In the genomic region with DNA sequence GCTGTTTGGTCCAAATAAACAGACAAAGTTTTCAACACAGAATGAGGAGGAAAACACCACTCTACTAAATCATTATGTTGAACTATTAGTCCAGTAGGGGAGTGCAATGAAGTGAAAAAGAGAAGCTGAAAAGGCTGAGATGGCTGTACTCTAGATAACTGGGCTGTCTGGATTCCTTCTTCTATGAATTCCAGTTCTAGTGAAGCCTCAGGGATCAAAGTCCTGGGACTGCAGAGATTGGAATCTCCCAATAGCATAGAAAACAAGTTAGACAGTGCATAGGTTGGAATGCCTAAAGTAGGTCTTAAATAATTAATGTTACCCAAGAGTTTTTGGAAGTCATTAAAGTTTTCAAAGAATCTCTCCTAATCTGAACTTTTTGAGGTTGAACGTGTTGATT, we compare ENCODE assay signal across 29 cellular contexts.
"Had no signal": no experiment of that assay in that cellular context is flagged by ENCODE, and none has a peak within 500 bp of the region (broad histone marks: within the 10 kb centered on the region; RNA-seq: fewer than 3 reads in every experiment).

No MANE protein-coding gene starts in this region.

- H3K4me3 Mint-ChIP-seq: dendritic cell treated with granulocyte-macrophage colony-stimulating factor and Interleukin-4, amounts not matched to agents 40 ng/mL and 50 ng/mL, for 4 days; effector memory CD8-positive, alpha-beta T cell; endodermal cell had no signal

- DNase-seq: colonic mucosa; cortex of kidney; dermis blood vessel endothelial cell; dorsolateral prefrontal cortex; effector CD4-positive, alpha-beta T cell; effector CD8-positive, alpha-beta T cell; effector memory CD4-positive, alpha-beta T cell; effector memory CD8-positive, alpha-beta T cell; endodermal cell; erythroblast; esophagus squamous epithelium; foreskin fibroblast; foreskin keratinocyte; foreskin melanocyte; gastrocnemius medialis; glutamatergic neuron; head of caudate nucleus; heart left ventricle; heart right ventricle had no signal

- ATAC-seq: effector memory CD8-positive, alpha-beta T cell; esophagus mucosa; foreskin keratinocyte; gastrocnemius medialis; gastroesophageal sphincter; heart left ventricle; heart right ventricle had no signal

- FAIRE-seq: colon, endometrium, endothelial cell of umbilical vein, frontal cortex had no signal

- H3K36me3 ChIP-seq: colonic mucosa, esophagus muscularis mucosa, esophagus squamous epithelium, gastrocnemius medialis, gastroesophageal sphincter, heart left ventricle, heart right ventricle had no signal

- H3K4me3 ChIP-seq: colonic mucosa, coronary artery, dorsolateral prefrontal cortex, esophagus muscularis mucosa, esophagus squamous epithelium, gastrocnemius medialis, gastroesophageal sphincter, heart left ventricle, heart right ventricle had no signal

- H3K27ac Mint-ChIP-seq: dendritic cell treated with granulocyte-macrophage colony-stimulating factor and Interleukin-4, amounts not matched to agents 40 ng/mL and 50 ng/mL, for 4 days; effector memory CD8-positive, alpha-beta T cell; endodermal cell had no signal

- H3K4me1 Mint-ChIP-seq: endodermal cell had no signal

- H3K27me3 Mint-ChIP-seq: dendritic cell treated with granulocyte-macrophage colony-stimulating factor and Interleukin-4, amounts not matched to agents 40 ng/mL and 50 ng/mL, for 4 days had no signal

- H3K27ac ChIP-seq: colonic mucosa, coronary artery, dorsolateral prefrontal cortex, epithelial cell of prostate, esophagus muscularis mucosa, esophagus squamous epithelium, foreskin keratinocyte, gastrocnemius medialis, gastroesophageal sphincter, heart left ventricle, heart right ventricle had no signal

- H3K27me3 ChIP-seq: colonic mucosa, dorsolateral prefrontal cortex, esophagus muscularis mucosa, esophagus squamous epithelium, foreskin keratinocyte, gastrocnemius medialis, gastroesophageal sphincter, heart right ventricle had no signal

- H3K4me1 ChIP-seq: colonic mucosa, esophagus muscularis mucosa, esophagus squamous epithelium, foreskin keratinocyte, gastrocnemius medialis, gastroesophageal sphincter, heart left ventricle, heart right ventricle had no signal

- H3K9me3 ChIP-seq: colonic mucosa, gastrocnemius medialis had no signal
